ENCODE assay signal across 34 cellular contexts in genomic region chrX:129561453-129561852, GRCh38.
"Had no signal": no experiment of that assay in that cellular context is flagged by ENCODE, and none has a peak within 500 bp of the region (broad histone marks: within the 10 kb centered on the region; RNA-seq: fewer than 3 reads in every experiment).

No MANE protein-coding gene starts in this region.

- H3K9me3 ChIP-seq: MG63 had no signal

- DNase-seq: Karpas-422, Kasumi-1, MG63, MM.1S, MV-4-11, NCI-H1048, NCI-H1092, NCI-H1092 treated with DMSO at 0.1 percent for 48 hours, NCI-H1105, NCI-H1105 treated with DMSO at 0.1 percent for 48 hours, NCI-H1417, NCI-H1417 treated with DMSO at 0.1 percent for 48 hours, NCI-H1436, NCI-H1436 treated with DMSO at 0.1 percent for 48 hours, NCI-H146, NCI-H1694, NCI-H1694 treated with DMSO at 0.1 percent for 48 hours, NCI-H187, NCI-H187 treated with DMSO at 0.1 percent for 48 hours, NCI-H1930, NCI-H2029, NCI-H2029 treated with DMSO at 0.1 percent for 48 hours, NCI-H2081, NCI-H2081 treated with DMSO at 0.1 percent for 48 hours, NCI-H2107, NCI-H2171, NCI-H2171 treated with DMSO at 0.1 percent for 48 hours, NCI-H2227 treated with DMSO at 0.1 percent for 48 hours, NCI-H226, NCI-H345, NCI-H446, NCI-H446 treated with DMSO at 0.1 percent for 48 hours, NCI-H510A had no signal

- H3K27ac ChIP-seq: KMS-11 had no signal

- H3K27me3 ChIP-seq: MG63 had no signal

- H3K4me3 ChIP-seq: MG63 had no signal
